In genomic region chr3:71050521-71051258, GRCh38 we compare ENCODE assay signal across 8 cellular contexts.
DNase-seq lines count a peak whose midpoint lies in the region; ATAC-seq lines count a peak whose summit lies in the region.

No MANE protein-coding gene starts in this region.

- H3K27ac ChIP-seq in BLaER1 = no peak overlapping the region
- H3K27ac ChIP-seq in muscle layer of duodenum (ENCODE audit: low read length) = peak overlapping the region; percentile 67

- no peaks in the 10 kb centered on the region for H3K27me3 ChIP-seq in BLaER1
- H3K27me3 ChIP-seq in muscle layer of duodenum (ENCODE audit: low read depth, low read length) = no peaks in the 10 kb centered on the region

- H3K9me3 ChIP-seq in BLaER1 (no peaks in the 10 kb centered on the region), muscle layer of duodenum (ENCODE audit: control insufficient read depth in 1 of 2, low read length in 2 of 2) (no peaks in the 10 kb centered on the region)

- peaks cover 25% of the 10 kb centered on the region for H3K36me3 ChIP-seq in BLaER1
- H3K36me3 ChIP-seq in muscle layer of duodenum (ENCODE audit: control insufficient read depth in 1 of 2, insufficient read depth in 2 of 2, low read length in 2 of 2) = peaks cover 11 to 37% of the 10 kb centered on the region in 2 donors

- no peak overlapping the region for H3K9ac ChIP-seq in BLaER1

- DNase-seq in MV-4-11 (lab: John Stamatoyannopoulos, UW) = peak; percentile 19
- DNase-seq in central memory CD4-positive, alpha-beta T cell = peak; percentile 78

- ATAC-seq in GM18519 (IDR thresholded peaks at IDR 0.05; ENCODE audit: low FRiP score, unreplicated experiment) (no peak), GM21381 (IDR thresholded peaks at IDR 0.05; ENCODE audit: unreplicated experiment) (no peak), GM18868 (IDR thresholded peaks at IDR 0.05; ENCODE audit: unreplicated experiment) (no peak), HG03097 (IDR thresholded peaks at IDR 0.05; ENCODE audit: low FRiP score, unreplicated experiment) (no peak)

- peaks cover 63% of the 10 kb centered on the region for H3K4me1 ChIP-seq in BLaER1
- peaks cover 33 to 93% of the 10 kb centered on the region in 2 donors for H3K4me1 ChIP-seq in muscle layer of duodenum (ENCODE audit: control insufficient read depth in 1 of 2, insufficient read depth in 2 of 2, low read length in 2 of 2)

- H4K20me1 ChIP-seq in BLaER1 = peaks cover 51% of the 10 kb centered on the region

- peak overlapping the region; percentile 75 for H3K4me2 ChIP-seq in BLaER1

- H3K4me3 ChIP-seq in BLaER1 (no peak overlapping the region), muscle layer of duodenum (ENCODE audit: low read depth in 1 of 2, low read length in 2 of 2) (no peak overlapping the region)
